In genomic region chr2:235626658-235627057, GRCh38 we compare ENCODE assay signal across 36 cellular contexts.
"Had no signal": no experiment of that assay in that cellular context is flagged by ENCODE, and none has a peak within 500 bp of the region (broad histone marks: within the 10 kb centered on the region; RNA-seq: fewer than 3 reads in every experiment).

No MANE protein-coding gene starts in this region.

- H3K4me3 ChIP-seq: MG63 had no signal

- H3K36me3 ChIP-seq: MG63 had no signal

- H3K9me3 ChIP-seq: MG63 had no signal

- DNase-seq: Karpas-422, Kasumi-1, MG63, MM.1S, MV-4-11, NCI-H1048, NCI-H1092, NCI-H1092 treated with DMSO at 0.1 percent for 48 hours, NCI-H1105, NCI-H1105 treated with DMSO at 0.1 percent for 48 hours, NCI-H1417, NCI-H1417 treated with DMSO at 0.1 percent for 48 hours, NCI-H1436, NCI-H1436 treated with DMSO at 0.1 percent for 48 hours, NCI-H146, NCI-H1694, NCI-H1694 treated with DMSO at 0.1 percent for 48 hours, NCI-H187, NCI-H187 treated with DMSO at 0.1 percent for 48 hours, NCI-H1930, NCI-H2029, NCI-H2029 treated with DMSO at 0.1 percent for 48 hours, NCI-H2081, NCI-H2081 treated with DMSO at 0.1 percent for 48 hours, NCI-H2107, NCI-H2171, NCI-H2171 treated with DMSO at 0.1 percent for 48 hours, NCI-H2227 treated with DMSO at 0.1 percent for 48 hours, NCI-H226, NCI-H345, NCI-H446, NCI-H446 treated with DMSO at 0.1 percent for 48 hours, NCI-H510A, NCI-H510A treated with DMSO at 0.1 percent for 48 hours, NCI-H524, NCI-H524 treated with DMSO at 0.1 percent for 48 hours had no signal

- H3K27me3 ChIP-seq: MG63 had no signal
